ENCODE assay signal across 11 cellular contexts in the genomic region with DNA sequence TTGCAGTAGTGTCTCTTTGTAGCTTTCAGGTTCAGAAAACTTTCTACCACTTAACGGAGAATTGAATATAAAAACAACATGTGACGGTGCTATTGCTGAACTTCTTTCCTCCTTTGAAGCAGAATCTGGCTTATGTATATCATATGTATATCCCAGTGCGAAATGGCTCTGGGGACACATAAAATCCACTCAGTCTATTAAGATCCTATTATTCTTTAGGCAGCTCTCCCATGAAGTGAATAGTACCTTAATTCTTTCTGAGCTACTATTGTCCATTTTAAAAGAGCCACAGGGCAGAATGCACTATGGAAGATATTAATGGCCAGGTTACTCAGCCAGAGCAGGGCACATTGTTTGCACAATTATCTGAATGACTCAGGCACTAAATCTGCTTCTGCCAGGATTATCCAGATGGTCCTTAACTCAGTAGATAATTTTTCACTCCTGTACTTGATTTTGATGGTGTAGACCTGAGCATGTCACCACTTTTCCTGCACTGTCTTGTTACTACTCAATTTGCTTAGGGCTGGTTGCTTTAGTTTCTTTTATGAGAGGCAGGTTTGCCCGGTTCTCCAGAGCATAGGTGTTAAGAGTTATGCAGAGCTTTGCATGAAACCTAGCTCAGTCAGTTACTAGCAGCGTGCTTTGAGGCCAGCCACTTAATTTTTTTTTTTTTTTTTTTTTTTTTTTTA. TPM values are rescaled to one million over a fixed set of nuclear protein-coding genes. Genes with fewer than 3 reads are reported as not detected.
DNase-seq lines count a peak whose midpoint lies in the region; ATAC-seq and TF ChIP-seq lines count a peak whose summit lies in the region.
"Had no signal": no experiment of that assay in that cellular context is flagged by ENCODE, and none has a peak within 500 bp of the region (broad histone marks: within the 10 kb centered on the region; RNA-seq: fewer than 3 reads in every experiment).

No MANE protein-coding gene starts in this region.

- H3K36me3 ChIP-seq in HEK293 (ENCODE audit: control insufficient read depth in 2 of 2, insufficient read depth in 1 of 2, low read length in 2 of 2): no peaks in the 10 kb centered on the region
- no peaks in the 10 kb centered on the region for H3K36me3 ChIP-seq in WERI-Rb-1
- H3K36me3 ChIP-seq in prostate gland: no peaks in the 10 kb centered on the region

- ATAC-seq in GM19328 (IDR thresholded peaks at IDR 0.05; ENCODE audit: unreplicated experiment): no peak

- DNase-seq in NCI-H345 treated with DMSO at 0.1 percent for 48 hours (lab: John Stamatoyannopoulos, UW; ENCODE audit: unreplicated experiment) (peak; percentile 23), WERI-Rb-1 (peak; percentile 59), prostate gland (ENCODE audit: low spot score) (peak; percentile 44), T1000 (lab: John Stamatoyannopoulos, UW) (no peak), glomerular visceral epithelial cell (ENCODE audit: extremely low spot score) (no peak)
- DNase-seq in activated CD4-positive, alpha-beta T cell treated with anti-CD3 and anti-CD28 coated beads for 4 hours: no peak
- DNase-seq: activated CD4-positive, alpha-beta memory T cell treated with anti-CD3 and anti-CD28 coated beads for 36 hours; T-helper 2 cell had no signal

- intact Hi-C loops in prostate gland (cut with DNase I): no loop called here

- H3K27ac ChIP-seq in HEK293 (ENCODE audit: extremely low read depth, low read depth, low read length) (no peak overlapping the region), WERI-Rb-1 (peak overlapping the region; percentile 1; the same call in 1 of the 2 replicates), prostate gland (no peak overlapping the region)

- H3K4me3 ChIP-seq in HEK293 (ENCODE audit: low read depth, low read length) (no peak overlapping the region; the same call in 1 of the 2 replicates), WERI-Rb-1 (ENCODE audit: low read depth, low read length) (peak overlapping the region; percentile 29), prostate gland (no peak overlapping the region)

- H3K4me1 ChIP-seq in HEK293 (ENCODE audit: control insufficient read depth, insufficient read depth, low read length) (0 out of 2 replicates have a peak, but pooled peaks cover 4% of the 10 kb centered on the region), prostate gland (replicated peaks) (no peaks in the 10 kb centered on the region)

- H3K9me3 ChIP-seq in HEK293 (ENCODE audit: control insufficient read depth, insufficient read depth, low read depth, low read length) (no peaks in the 10 kb centered on the region; the same call in 1 of the 2 replicates), WERI-Rb-1 (ENCODE audit: severe bottlenecking) (no peaks in the 10 kb centered on the region), prostate gland (no peaks in the 10 kb centered on the region)

- POLR2A ChIA-PET in HEK293 (lab: Yijun Ruan, JAX): no interaction called here

- no peaks in the 10 kb centered on the region for H3K27me3 ChIP-seq in WERI-Rb-1 (ENCODE audit: insufficient read depth, low read depth, severe bottlenecking)
- no peaks in the 10 kb centered on the region for H3K27me3 ChIP-seq in prostate gland (replicated peaks; ENCODE audit: insufficient read depth)

- TF ChIP-seq POLR2A in prostate gland (IDR thresholded peaks at IDR 0.05): no peak

- 50% methylated on average over 5 of the region's 5 CpGs for whole genome bisulfite sequencing in prostate gland

- TF ChIP-seq CTCF in HEK293 (tag by site-specific recombination; IDR thresholded peaks at IDR 0.05) (no peak), WERI-Rb-1 (IDR thresholded peaks at IDR 0.05; ENCODE audit: low read depth, low read length) (no peak), prostate gland (IDR thresholded peaks at IDR 0.05) (no peak)

- CTCF ChIA-PET in HEK293 (lab: Yijun Ruan, JAX): no interaction called here

TF ChIP-seq in HEK293, 187 proteins besides CTCF, POLR2A, EP300 and RAD21 (continues in another document):
- TF ChIP-seq KLF10 (tag by site-specific recombination; IDR thresholded peaks at IDR 0.05) (no peak), ZFHX2 (tag by site-specific recombination; conservative IDR thresholded peaks at IDR 0.05) (no peak), HIC1 (tag by site-specific recombination; IDR thresholded peaks at IDR 0.05) (no peak), GLI2 (tag by site-specific recombination; IDR thresholded peaks at IDR 0.05; ENCODE audit: borderline replicate concordance, low read depth) (no peak), IKZF3 (tag by site-specific recombination; IDR thresholded peaks at IDR 0.05) (peak; percentile 69), ZNF366 (tag by site-specific recombination; conservative IDR thresholded peaks at IDR 0.05) (peak; percentile 41), ZEB2 (tag by site-specific recombination; IDR thresholded peaks at IDR 0.05) (0 out of 2 replicates have a peak, but pooled peaks have one; percentile 25), ZNF629 (tag by site-specific recombination; IDR thresholded peaks at IDR 0.05) (peak; percentile 24; the same call in 1 of the 2 replicates), ZNF600 (tag by site-specific recombination; IDR thresholded peaks at IDR 0.05) (peak; percentile 52; the same call in 1 of the 2 replicates), FEZF1 (tag by site-specific recombination; IDR thresholded peaks at IDR 0.05) (0 out of 2 replicates have a peak, but pooled peaks have one; percentile 14), ZNF658 (tag by site-specific recombination; IDR thresholded peaks at IDR 0.05) (no peak), INSM2 (tag by site-specific recombination; IDR thresholded peaks at IDR 0.05) (0 out of 2 replicates have a peak, but pooled peaks have one; percentile 24), HOXD13 (CRISPR knock-in tag; IDR thresholded peaks at IDR 0.05; ENCODE audit: borderline replicate concordance) (no peak), ZNF10 (tag by site-specific recombination; IDR thresholded peaks at IDR 0.05) (no peak), TRIM28 (IDR thresholded peaks at IDR 0.05; ENCODE audit: borderline replicate concordance, low read length) (0 out of 2 replicates have a peak, but pooled peaks have one; percentile 48), ZNF394 (tag by site-specific recombination; IDR thresholded peaks at IDR 0.05; ENCODE audit: borderline replicate concordance) (0 out of 2 replicates have a peak, but pooled peaks have one; percentile 18), ZNF335 (tag by site-specific recombination; conservative IDR thresholded peaks at IDR 0.05) (0 out of 2 replicates have a peak, but pooled peaks have one; percentile 15), SP2 (tag by site-specific recombination; IDR thresholded peaks at IDR 0.05) (no peak), ZNF792 (tag by site-specific recombination; IDR thresholded peaks at IDR 0.05) (no peak), ZNF580 (tag by site-specific recombination; IDR thresholded peaks at IDR 0.05) (no peak), SP7 (tag by site-specific recombination; IDR thresholded peaks at IDR 0.05) (peak; percentile 26; the same call in 1 of the 2 replicates), ZNF37A (tag by site-specific recombination; IDR thresholded peaks at IDR 0.05) (no peak), PRDM1 (tag by site-specific recombination; IDR thresholded peaks at IDR 0.05) (no peak), ZNF548 (tag by site-specific recombination; IDR thresholded peaks at IDR 0.05) (no peak), ZBTB17 (tag by site-specific recombination; IDR thresholded peaks at IDR 0.05) (peak; percentile 73), WT1 (tag by site-specific recombination; IDR thresholded peaks at IDR 0.05) (0 out of 2 replicates have a peak, but pooled peaks have one; percentile 31)
- TF ChIP-seq, protein P1, sequence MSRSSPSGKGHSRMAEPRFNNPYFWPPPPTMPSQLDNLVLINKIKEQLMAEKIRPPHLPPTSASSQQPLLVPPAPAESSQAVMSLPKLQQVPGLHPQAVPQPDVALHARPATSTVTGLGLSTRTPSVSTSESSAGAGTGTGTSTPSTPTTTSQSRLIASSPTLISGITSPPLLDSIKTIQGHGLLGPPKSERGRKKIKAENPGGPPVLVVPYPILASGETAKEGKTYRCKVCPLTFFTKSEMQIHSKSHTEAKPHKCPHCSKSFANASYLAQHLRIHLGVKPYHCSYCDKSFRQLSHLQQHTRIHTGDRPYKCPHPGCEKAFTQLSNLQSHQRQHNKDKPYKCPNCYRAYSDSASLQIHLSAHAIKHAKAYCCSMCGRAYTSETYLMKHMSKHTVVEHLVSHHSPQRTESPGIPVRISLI (tag by site-specific recombination; IDR thresholded peaks at IDR 0.05): peak; percentile 96

RNA-seq across cellular contexts. Expression of gene CNTN1, which starts 5.5 kb away (rescaled TPM):
- 10 to 100 TPM; 16.3 to 33.6 TPM for total RNA-seq in prostate gland
- total RNA-seq: activated CD4-positive, alpha-beta memory T cell treated with anti-CD3 and anti-CD28 coated beads for 36 hours; lung microvascular endothelial cell had no signal

Comparison
In these comparisons a context has a peak if more than half of its experiments do, and no peak if none do; other contexts are left out.
1. DNase-seq: peak in NCI-H345 treated with DMSO at 0.1 percent for 48 hours (single experiment), WERI-Rb-1 (single experiment) and prostate gland (single experiment); none in activated CD4-positive, alpha-beta T cell treated with anti-CD3 and anti-CD28 coated beads for 4 hours (0 of 2), T1000 (single experiment) and glomerular visceral epithelial cell (single experiment).